20 cellular contexts compared by ENCODE assay signal in the genomic region with DNA sequence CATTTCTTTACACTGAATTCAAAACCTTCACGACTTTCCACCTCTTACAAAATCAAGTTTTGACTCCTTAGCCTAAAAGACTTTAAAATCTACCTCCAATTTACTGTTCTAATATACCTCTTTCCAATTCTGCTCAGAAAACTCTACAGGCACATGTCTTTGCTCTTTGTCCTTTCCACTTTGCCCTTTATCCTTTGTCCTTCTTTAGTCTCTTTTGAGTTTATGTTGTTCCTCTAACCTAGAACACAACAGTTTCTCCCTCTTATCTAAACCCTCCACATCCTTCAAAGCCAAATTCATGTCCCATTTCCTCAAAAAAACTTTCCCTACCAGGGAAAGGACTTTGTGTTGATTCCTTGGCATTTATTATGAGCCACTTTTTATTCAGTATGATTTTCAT. TPM values are rescaled to one million over a fixed set of nuclear protein-coding genes. Genes with fewer than 3 reads are reported as not detected.
A peak's percentile ranks its signal among the peaks of the same experiment; 100 is the strongest.
DNase-seq lines count a peak whose midpoint lies in the region; ATAC-seq and TF ChIP-seq lines count a peak whose summit lies in the region.
"Had no signal": no experiment of that assay in that cellular context is flagged by ENCODE, and none has a peak within 500 bp of the region (broad histone marks: within the 10 kb centered on the region; RNA-seq: fewer than 3 reads in every experiment).

No MANE protein-coding gene starts in this region.

- H3K4me3 Mint-ChIP-seq in activated T-cell treated with anti-CD3 and anti-CD28 coated beads, Interleukin-2, amount 50 U/mL, for 4 hours = peak overlapping the region; percentile 46
- H3K4me3 Mint-ChIP-seq in chondrocyte (ENCODE audit: unreplicated experiment) (peak overlapping the region; percentile 19), progenitor cell of endocrine pancreas (ENCODE audit: low read depth) (peak overlapping the region; percentile 9)
- H3K4me3 Mint-ChIP-seq: activated naive CD8-positive, alpha-beta T cell treated with anti-CD3 and anti-CD28 coated beads, Interleukin-2, amount 10 ng/mL, durations not matched to agents 7 days and 5 days had no signal

- peak overlapping the region; percentile 90 for H3K4me3 ChIP-seq in NB4 (ENCODE audit: low read depth, low read length)

- ATAC-seq in activated T-cell treated with anti-CD3 and anti-CD28 coated beads, Interleukin-2, amount 50 U/mL, for 4 hours = no peak
- ATAC-seq in GM18520 (IDR thresholded peaks at IDR 0.05; ENCODE audit: unreplicated experiment) (no peak), HG03175 (IDR thresholded peaks at IDR 0.05; ENCODE audit: unreplicated experiment) (no peak)
- ATAC-seq: GM12878 had no signal

- no peaks in the 10 kb centered on the region for H3K9me3 Mint-ChIP-seq in activated T-cell treated with anti-CD3 and anti-CD28 coated beads, Interleukin-2, amount 50 U/mL, for 4 hours
- H3K9me3 Mint-ChIP-seq in chondrocyte (ENCODE audit: low read depth) (no peaks in the 10 kb centered on the region), progenitor cell of endocrine pancreas (ENCODE audit: low read depth) (peaks cover 7% of the 10 kb centered on the region)

- H3K27ac Mint-ChIP-seq in chondrocyte (ENCODE audit: unreplicated experiment) (no peak overlapping the region), progenitor cell of endocrine pancreas (no peak overlapping the region)
- H3K27ac Mint-ChIP-seq: activated naive CD8-positive, alpha-beta T cell treated with anti-CD3 and anti-CD28 coated beads, Interleukin-2, amount 10 ng/mL, durations not matched to agents 7 days and 5 days; T-helper 1 cell treated with Interleukin-12 subunit alpha and Interleukin-12 subunit beta and Interleukin-4 antibody, amounts not matched to agents 30 μg/mL and 1 μg/mL, for 36 hours had no signal

- no peak for TF ChIP-seq POLR2A in NB4 (IDR thresholded peaks at IDR 0.05; ENCODE audit: extremely low read depth, insufficient read length)

- peaks cover 4% of the 10 kb centered on the region for H3K36me3 Mint-ChIP-seq in activated T-cell treated with anti-CD3 and anti-CD28 coated beads, Interleukin-2, amount 50 U/mL, for 4 hours (ENCODE audit: insufficient read depth)
- H3K36me3 Mint-ChIP-seq in chondrocyte (ENCODE audit: low read depth) (peaks cover 2% of the 10 kb centered on the region), progenitor cell of endocrine pancreas (ENCODE audit: insufficient read depth) (peaks cover 6% of the 10 kb centered on the region)

- no peak for DNase-seq in activated T-cell treated with anti-CD3 and anti-CD28 coated beads, Interleukin-2, amount 50 U/mL, for 4 hours
- DNase-seq in activated T-cell treated with anti-CD3 and anti-CD28 coated beads, Interleukin-2, amount 50 U/mL, for 48 hours = no peak
- DNase-seq in NB4 (ENCODE audit: low read depth) (no peak), chondrocyte (ENCODE audit: low spot score) (no peak), progenitor cell of endocrine pancreas (ENCODE audit: low spot score, unreplicated experiment) (no peak), DMS53 (lab: John Stamatoyannopoulos, UW) (no peak)
- DNase-seq: activated CD4-positive, CD25-positive, alpha-beta regulatory T cell treated with anti-CD3 and anti-CD28 coated beads, Interleukin-2, amount 50 U/mL, for 72 hours; activated CD8-positive, alpha-beta memory T cell treated with anti-CD3 and anti-CD28 coated beads, Interleukin-2, amount 50 U/mL, for 48 hours; activated naive CD8-positive, alpha-beta T cell treated with anti-CD3 and anti-CD28 coated beads, Interleukin-2, amount 10 ng/mL, durations not matched to agents 7 days and 5 days; COR-L47; effector memory CD4-positive, alpha-beta T cell; naive B cell; NCI-H1105; NCI-H2171 treated with DMSO at 0.1 percent for 48 hours; NCI-H82; stimulated activated CD4-positive, alpha-beta T cell treated with anti-CD3 and anti-CD28 coated beads, Interleukin-2, amount 100 ng/mL, for 24 hours had no signal

- no peak for TF ChIP-seq CTCF in NB4 (IDR thresholded peaks at IDR 0.05; ENCODE audit: low read depth, low read length)
- TF ChIP-seq CTCF in chondrocyte (IDR thresholded peaks at IDR 0.05) = no peak
- TF ChIP-seq CTCF in progenitor cell of endocrine pancreas (IDR thresholded peaks at IDR 0.05; ENCODE audit: unreplicated experiment) = no peak

- H3K4me1 Mint-ChIP-seq in activated T-cell treated with anti-CD3 and anti-CD28 coated beads, Interleukin-2, amount 50 U/mL, for 4 hours (ENCODE audit: low read depth) = peaks cover 29% of the 10 kb centered on the region
- peaks cover 30% of the 10 kb centered on the region for H3K4me1 Mint-ChIP-seq in chondrocyte (ENCODE audit: low read depth)
- peaks cover 13% of the 10 kb centered on the region for H3K4me1 Mint-ChIP-seq in progenitor cell of endocrine pancreas (ENCODE audit: low read depth)

- no peaks in the 10 kb centered on the region for H3K27me3 Mint-ChIP-seq in activated T-cell treated with anti-CD3 and anti-CD28 coated beads, Interleukin-2, amount 50 U/mL, for 4 hours (ENCODE audit: low read depth)
- no peaks in the 10 kb centered on the region for H3K27me3 Mint-ChIP-seq in chondrocyte (ENCODE audit: low read depth)
- H3K27me3 Mint-ChIP-seq in progenitor cell of endocrine pancreas = no peaks in the 10 kb centered on the region
- H3K27me3 Mint-ChIP-seq: activated naive CD8-positive, alpha-beta T cell treated with anti-CD3 and anti-CD28 coated beads, Interleukin-2, amount 10 ng/mL, durations not matched to agents 7 days and 5 days; naive B cell had no signal

RNA-seq across cellular contexts. Expression of gene CDKL3, which starts 1.4 kb away (rescaled TPM):
- 1 to 10 TPM in 2 of 3 donors, under 1 TPM in 1; 0.71 to 1.8 (median 1.3) TPM for total RNA-seq in activated T-cell treated with anti-CD3 and anti-CD28 coated beads, Interleukin-2, amount 50 U/mL, for 4 hours
- total RNA-seq in chondrocyte (1.5 to 4.3 TPM (median 3.7 TPM) in 3 replicates), progenitor cell of endocrine pancreas (3.0 and 6.1 TPM in 2 replicates)

RNA-seq across cellular contexts. Expression of gene UBE2B, which starts 5.8 kb away (rescaled TPM):
- total RNA-seq in activated T-cell treated with anti-CD3 and anti-CD28 coated beads, Interleukin-2, amount 50 U/mL, for 4 hours = 100 to 1,000 TPM in 1 of 3 donors, 10 to 100 TPM in 2; 84.1 to 104 (median 95.9) TPM
- total RNA-seq in chondrocyte (87.0 to 102 TPM (median 93.8 TPM) in 3 replicates), progenitor cell of endocrine pancreas (80.0 and 81.3 TPM in 2 replicates)

RNA-seq across cellular contexts. Expression of gene CDKN2AIPNL, which starts 46.1 kb away (rescaled TPM):
- 10 to 100 TPM; 44.0 to 44.4 (median 44.0) TPM for total RNA-seq in activated T-cell treated with anti-CD3 and anti-CD28 coated beads, Interleukin-2, amount 50 U/mL, for 4 hours
- 14.8 to 18.9 TPM (median 15.2 TPM) in 3 replicates for total RNA-seq in chondrocyte
- 28.3 and 29.0 TPM in 2 replicates for total RNA-seq in progenitor cell of endocrine pancreas
